8 cellular contexts compared by ENCODE assay signal in the genomic region with DNA sequence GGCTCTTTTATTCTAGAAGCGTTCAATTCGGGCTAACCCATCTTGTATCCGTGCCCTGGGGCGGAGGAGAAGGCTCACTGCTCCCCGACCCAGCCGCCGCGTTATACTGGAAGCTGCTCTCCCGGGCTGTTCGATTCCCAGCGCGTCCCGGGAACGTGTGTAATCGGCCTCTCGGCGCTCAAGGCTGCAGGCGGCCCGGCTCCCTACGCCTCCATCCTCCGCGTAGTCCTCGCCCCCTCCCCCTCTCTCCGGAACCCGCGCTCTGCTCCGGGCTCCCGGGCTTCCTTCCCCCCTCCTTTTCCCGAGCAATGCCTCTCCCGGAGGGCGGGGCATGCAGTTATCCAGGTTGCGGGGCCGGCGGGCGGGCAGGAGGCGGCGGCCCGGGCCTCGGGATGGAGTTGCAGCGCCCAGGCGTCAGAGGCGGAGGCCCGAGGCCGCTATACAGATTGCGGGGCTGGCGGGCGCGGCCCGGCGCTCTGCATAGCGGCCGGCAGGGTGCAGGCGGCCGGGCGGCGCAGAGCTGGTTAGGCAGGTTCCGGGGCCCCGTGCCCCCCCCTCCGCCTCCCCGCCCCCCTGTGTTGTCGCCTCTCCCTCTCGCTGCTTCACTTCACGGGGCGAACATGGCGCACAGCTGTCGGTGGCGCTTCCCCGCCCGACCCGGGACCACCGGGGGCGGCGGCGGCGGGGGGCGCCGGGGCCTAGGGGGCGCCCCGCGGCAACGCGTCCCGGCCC. TPM values are rescaled to one million over a fixed set of nuclear protein-coding genes. Genes with fewer than 3 reads are reported as not detected.
A peak's percentile ranks its signal among the peaks of the same experiment; 100 is the strongest.
DNase-seq lines count a peak whose midpoint lies in the region; TF ChIP-seq lines count a peak whose summit lies in the region.

A gene (plus strand): TSS at position 600 of the 732 bp plus-strand sequence. CDS start 21 bp downstream, at position 621.

- peak within 1 kb of the TSS; percentile 34 for H3K18ac ChIP-seq in H9 (ENCODE audit: insufficient read length, low read depth, low read length)

- peaks cover 25% of the 10 kb centered on the region; the same call in 1 of the 2 replicates for H3K79me2 ChIP-seq in H9 (ENCODE audit: insufficient read depth, low read length)

- H3K9me3 Mint-ChIP-seq in H9 (no peaks in the 10 kb centered on the region), nephron progenitor cell (no peaks in the 10 kb centered on the region)
- H3K9me3 Mint-ChIP-seq in stimulated activated naive CD8-positive, alpha-beta T cell treated with anti-CD3 and anti-CD28 coated beads, Interleukin-15, Interleukin-2, amounts not matched to agents 100 ng/mL and 50 ng/mL, for 24 hours: no peaks in the 10 kb centered on the region

- H3K4me1 Mint-ChIP-seq in H9 (peaks cover 39 to 44% of the 10 kb centered on the region in 2 experiments), nephron progenitor cell (peaks cover 56% of the 10 kb centered on the region)
- peaks cover 41% of the 10 kb centered on the region for H3K4me1 Mint-ChIP-seq in stimulated activated naive CD8-positive, alpha-beta T cell treated with anti-CD3 and anti-CD28 coated beads, Interleukin-15, Interleukin-2, amounts not matched to agents 100 ng/mL and 50 ng/mL, for 24 hours (ENCODE audit: low read depth)

- H3T11ph ChIP-seq in H9 (ENCODE audit: low read length): no peak within 1 kb of the TSS

- H4K8ac ChIP-seq in H9 (replicated peaks; ENCODE audit: insufficient read length, low read depth, low read length): no peak within 1 kb of the TSS

- H3K14ac ChIP-seq in H9 (ENCODE audit: insufficient read depth, low read length): peak within 1 kb of the TSS; percentile 83

- H3K23me2 ChIP-seq in H9 (ENCODE audit: insufficient read length, low read depth, low read length, poor library complexity, severe bottlenecking): peaks cover 34% of the 10 kb centered on the region

- no peak within 1 kb of the TSS for H2BK20ac ChIP-seq in H9 (ENCODE audit: low read depth, low read length, poor library complexity, severe bottlenecking)

- H2BK12ac ChIP-seq in H9 (ENCODE audit: insufficient read length, low read depth, low read length): no peak within 1 kb of the TSS

- DNase-seq in EH (ENCODE audit: low read depth): peak; percentile 96
- DNase-seq in H9: peak; percentile 98
- peak; percentile 98 for DNase-seq in MG63
- peak; percentile 93 to 95 for DNase-seq in SHP77 (lab: John Stamatoyannopoulos, UW)
- DNase-seq in activated effector memory CD4-positive, alpha-beta T cell treated with Interleukin-2 at 50 U/mL for 16 hours: peak; percentile 89
- peak; percentile 95 for DNase-seq in fibroblast of the aortic adventitia (ENCODE audit: low read depth)
- peak; percentile 99 for DNase-seq in nephron progenitor cell

- TF ChIP-seq CTCF in H9 (conservative IDR thresholded peaks at IDR 0.05) (no peak), fibroblast of the aortic adventitia (IDR thresholded peaks at IDR 0.05; ENCODE audit: insufficient read depth, low read length) (no peak), nephron progenitor cell (IDR thresholded peaks at IDR 0.05) (no peak)

- H3K4me3 Mint-ChIP-seq in H9 (peak within 1 kb of the TSS; percentile 91 to 94), nephron progenitor cell (peak within 1 kb of the TSS; percentile 87)
- peak within 1 kb of the TSS; percentile 90 for H3K4me3 Mint-ChIP-seq in stimulated activated naive CD8-positive, alpha-beta T cell treated with anti-CD3 and anti-CD28 coated beads, Interleukin-15, Interleukin-2, amounts not matched to agents 100 ng/mL and 50 ng/mL, for 24 hours

- no peak within 1 kb of the TSS for H2BK15ac ChIP-seq in H9 (ENCODE audit: low read depth, low read length)

- H3K56ac ChIP-seq in H9 (ENCODE audit: insufficient read length, low read depth, low read length): no peak within 1 kb of the TSS

- H3K9me3 ChIP-seq in H9 (ENCODE audit: control insufficient read depth, low read depth, low read length) (no peaks in the 10 kb centered on the region), MG63 (no peaks in the 10 kb centered on the region)

- peaks cover 16% of the 10 kb centered on the region for H3K36me3 ChIP-seq in MG63

- H3K27ac Mint-ChIP-seq in H9 (peak within 1 kb of the TSS; percentile 97 to 99 (median 98)), nephron progenitor cell (peak within 1 kb of the TSS; percentile 99)
- H3K27ac Mint-ChIP-seq in stimulated activated naive CD8-positive, alpha-beta T cell treated with anti-CD3 and anti-CD28 coated beads, Interleukin-15, Interleukin-2, amounts not matched to agents 100 ng/mL and 50 ng/mL, for 24 hours: peak within 1 kb of the TSS; percentile 92

- H3K27me3 Mint-ChIP-seq in H9 (ENCODE audit: low read depth): peaks cover 20% of the 10 kb centered on the region
- H3K27me3 Mint-ChIP-seq in nephron progenitor cell (ENCODE audit: low read depth, poor library complexity): no peaks in the 10 kb centered on the region
- H3K27me3 Mint-ChIP-seq in stimulated activated naive CD8-positive, alpha-beta T cell treated with anti-CD3 and anti-CD28 coated beads, Interleukin-15, Interleukin-2, amounts not matched to agents 100 ng/mL and 50 ng/mL, for 24 hours: no peaks in the 10 kb centered on the region

- no peaks in the 10 kb centered on the region for H3K79me1 ChIP-seq in H9 (ENCODE audit: insufficient read depth, low read depth, low read length, poor library complexity, severe bottlenecking)

- no peaks in the 10 kb centered on the region; the same call in 1 of the 2 replicates for H3K4me1 ChIP-seq in H9 (ENCODE audit: insufficient read depth, low read length)

- no peak within 1 kb of the TSS for H3K23ac ChIP-seq in H9 (ENCODE audit: insufficient read length, low read depth, low read length)

- H3K27me3 ChIP-seq in H9 (ENCODE audit: insufficient read depth, low read length) (no peaks in the 10 kb centered on the region), MG63 (no peaks in the 10 kb centered on the region)

- no peak within 1 kb of the TSS for H2BK5ac ChIP-seq in H9 (ENCODE audit: insufficient read length, low read length)

- H2AFZ ChIP-seq in H9 (ENCODE audit: low read length): no peak within 1 kb of the TSS

- H3K9ac ChIP-seq in H9 (ENCODE audit: extremely low read depth, insufficient read length, low read length): peak within 1 kb of the TSS; percentile 61

- no peaks in the 10 kb centered on the region for H4K20me1 ChIP-seq in H9 (ENCODE audit: control insufficient read depth, insufficient read depth, insufficient read length)

- no peak within 1 kb of the TSS for H4K5ac ChIP-seq in H9 (ENCODE audit: insufficient read length, low read depth, low read length)

- peaks cover 5 to 23% (median 6%) of the 10 kb centered on the region in 3 experiments; a peak in 6 of 7 replicates for H3K36me3 Mint-ChIP-seq in H9 (ENCODE audit: insufficient read depth in 1 of 3, low read depth in 3 of 3)
- no peaks in the 10 kb centered on the region for H3K36me3 Mint-ChIP-seq in nephron progenitor cell (ENCODE audit: low read depth)
- peaks cover 24% of the 10 kb centered on the region for H3K36me3 Mint-ChIP-seq in stimulated activated naive CD8-positive, alpha-beta T cell treated with anti-CD3 and anti-CD28 coated beads, Interleukin-15, Interleukin-2, amounts not matched to agents 100 ng/mL and 50 ng/mL, for 24 hours (ENCODE audit: low read depth)

- WGBS in H9 (ENCODE audit: extremely low coverage, insufficient read length, low lambda C conversion rate): no CpG with 5 or more reads among the region's 83 CpGs

- peak within 1 kb of the TSS; percentile 99 for H3K4me2 ChIP-seq in H9 (ENCODE audit: insufficient read depth, insufficient read length, low read length)

- H3K4ac ChIP-seq in H9 (ENCODE audit: low read depth, low read length): no peak within 1 kb of the TSS

- no peak within 1 kb of the TSS for H2BK120ac ChIP-seq in H9 (ENCODE audit: low read depth, low read length, poor library complexity, severe bottlenecking)

- peak within 1 kb of the TSS; percentile 38 for H3K27ac ChIP-seq in H9 (ENCODE audit: insufficient read length, low read depth, low read length)

- no peak within 1 kb of the TSS for H4K91ac ChIP-seq in H9 (ENCODE audit: insufficient read length, low read depth, low read length)

- H2AK5ac ChIP-seq in H9 (ENCODE audit: insufficient read length, low read length): no peak within 1 kb of the TSS

- H3K4me3 ChIP-seq in MG63 (peak within 1 kb of the TSS; percentile 90), fibroblast of the aortic adventitia (ENCODE audit: low read depth, low read length) (peak within 1 kb of the TSS; percentile 82)

RNA-seq across cellular contexts. Expression of the gene that starts here (rescaled TPM):
- total RNA-seq in H9 (2021): 51.7 and 62.0 TPM in 2 replicates
- 6.5 and 11.9 TPM in 2 replicates for total RNA-seq in MG63 (2014; rRNA removed; shearing (Covaris generic); ENCODE audit: low replicate concordance)
- total RNA-seq in fibroblast of the aortic adventitia (ENCODE audit: low replicate concordance): 38.9 and 49.8 TPM in 2 replicates

Comparison
In these comparisons a context has a peak if more than half of its experiments do, and no peak if none do; other contexts are left out.
1. Peak in every context shown above with its lines: DNase-seq, H3K4me3 ChIP-seq and H3K27ac ChIP-seq.